Comparison of ENCODE assay signal across 8 cellular contexts in genomic region chr3:13011369-13012227, GRCh38.
DNase-seq lines count a peak whose midpoint lies in the region; ATAC-seq and TF ChIP-seq lines count a peak whose summit lies in the region.

No MANE protein-coding gene starts in this region.

- no peak for TF ChIP-seq EP300 in SK-N-SH (IDR thresholded peaks at IDR 0.05; ENCODE audit: borderline replicate concordance in 1 of 2, low read depth in 1 of 2, low read length in 1 of 2)

- H3K9ac ChIP-seq in parathyroid adenoma, result no peak overlapping the region
- H3K9ac ChIP-seq in SK-N-SH, result no peak overlapping the region

- H3K9me3 ChIP-seq in parathyroid adenoma (ENCODE audit: control insufficient read depth, low read length), result no peaks in the 10 kb centered on the region
- no peaks in the 10 kb centered on the region for H3K9me3 ChIP-seq in SK-N-SH

- H3K4me3 ChIP-seq in parathyroid adenoma (ENCODE audit: low read depth, low read length) (no peak overlapping the region), SK-N-SH (ENCODE audit: low read depth in 2 of 2, low read length in 1 of 2) (no peak overlapping the region)

- peaks cover 8% of the 10 kb centered on the region for H3K36me3 Mint-ChIP-seq in T-cell

- TF ChIP-seq CTCF in parathyroid adenoma (IDR thresholded peaks at IDR 0.05) (no peak), SK-N-SH (IDR thresholded peaks at IDR 0.05) (no peak)

- H3K4me1 Mint-ChIP-seq in T-cell, result peaks cover 74 to 90% (median 84%) of the 10 kb centered on the region in 3 donors

- peak; percentile 42 for DNase-seq in Ammon's horn (ENCODE audit: low spot score)
- peak; percentile 57 to 95 (median 89) for DNase-seq in T-cell
- DNase-seq in NCI-H187 treated with DMSO at 0.1 percent for 48 hours (lab: John Stamatoyannopoulos, UW), result no peak
- DNase-seq in SK-N-SH, result no peak

- no peaks in the 10 kb centered on the region for H3K27me3 Mint-ChIP-seq in T-cell

- 54 to 69% (median 61%) methylated on average over 11 of the region's 11 CpGs for WGBS in adipose tissue, 3 donors
- 87% methylated on average over 10 of the region's 11 CpGs for WGBS in SK-N-SH (ENCODE audit: low lambda C conversion rate)

- ATAC-seq in GM19328 (IDR thresholded peaks at IDR 0.05; ENCODE audit: unreplicated experiment) (peak; percentile 50), HG03432 (IDR thresholded peaks at IDR 0.05; ENCODE audit: unreplicated experiment) (peak; percentile 43), T-cell (replicated peaks in 1 of 4) (peak; percentile 75 to 81 (median 78))

- POLR2A ChIA-PET in T-cell (lab: Charles Lee), result interaction anchor here in 1 of 2 donors (1.4 kb wide), 1 partner anchor 12 kb away, joined by 3 read pairs; no protein-coding TSS in a partner anchor
- POLR2A ChIA-PET in SK-N-SH (lab: Yijun Ruan, JAX), result interaction anchor here (1.4 kb wide), 1 partner anchor 16 kb away, joined by 3 read pairs; no protein-coding TSS in a partner anchor

- CTCF ChIA-PET in T-cell (lab: Charles Lee) (interaction anchor here (0.5 to 1.7 kb wide), 9 partner anchors 15 to 440 kb away, joined by 3 to 11 read pairs (median 4); partner anchors contain the start of gene RPL32 (in 1 of the 2)), SK-N-SH (lab: Yijun Ruan, JAX) (interaction anchor here (0.7 to 6.6 kb wide), 3 partner anchors 13 to 67 kb away, joined by 3 to 42 read pairs (median 3); no protein-coding TSS in a partner anchor)

- no peak for TF ChIP-seq RAD21 in SK-N-SH (IDR thresholded peaks at IDR 0.05; ENCODE audit: low read length)

- peak overlapping the region; percentile 62 to 89 (median 64) for H3K4me3 Mint-ChIP-seq in T-cell

- H2AFZ ChIP-seq in parathyroid adenoma, result peak overlapping the region; percentile 45
- H2AFZ ChIP-seq in SK-N-SH (ENCODE audit: low read depth), result no peak overlapping the region

- H3K4me2 ChIP-seq in parathyroid adenoma (ENCODE audit: low read length) (no peak overlapping the region), SK-N-SH (no peak overlapping the region)

- no peaks in the 10 kb centered on the region for H4K20me1 ChIP-seq in SK-N-SH (ENCODE audit: insufficient read depth)

- H3K9me2 ChIP-seq in SK-N-SH, result no peaks in the 10 kb centered on the region

- peak overlapping the region; percentile 99 for H3K27ac Mint-ChIP-seq in T-cell

- H3K4me1 ChIP-seq in parathyroid adenoma, result peaks cover 8% of the 10 kb centered on the region
- H3K4me1 ChIP-seq in SK-N-SH (ENCODE audit: control insufficient read depth in 1 of 2, insufficient read depth in 2 of 2, low read depth in 1 of 2, low read length in 1 of 2), result peaks cover 0 to 70% of the 10 kb centered on the region in 2 experiments; a peak in 1 of 4 replicates

- H3K36me3 ChIP-seq in parathyroid adenoma (ENCODE audit: control insufficient read depth, insufficient read depth, low read length) (no peaks in the 10 kb centered on the region), SK-N-SH (replicated peaks in 1 of 2; ENCODE audit: control insufficient read depth in 1 of 2, insufficient read depth in 2 of 2, low read length in 1 of 2) (no peaks in the 10 kb centered on the region)

- no peaks in the 10 kb centered on the region for H3F3A ChIP-seq in SK-N-SH (replicated peaks; ENCODE audit: insufficient read depth)

- no peaks in the 10 kb centered on the region for H3K9me3 Mint-ChIP-seq in T-cell

- no peaks in the 10 kb centered on the region for H3K27me3 ChIP-seq in parathyroid adenoma (ENCODE audit: control insufficient read depth, insufficient read depth, low read length)
- H3K27me3 ChIP-seq in SK-N-SH (ENCODE audit: insufficient read depth), result no peaks in the 10 kb centered on the region

- H3K79me2 ChIP-seq in parathyroid adenoma, result peaks cover 2% of the 10 kb centered on the region
- no peaks in the 10 kb centered on the region for H3K79me2 ChIP-seq in SK-N-SH (ENCODE audit: insufficient read depth)

- peak overlapping the region; percentile 73 for H3K27ac ChIP-seq in adipose tissue (ENCODE audit: low read depth, low read length)
- H3K27ac ChIP-seq in parathyroid adenoma, result peak overlapping the region; percentile 16
- no peak overlapping the region; a peak in 1 of 4 replicates for H3K27ac ChIP-seq in SK-N-SH (ENCODE audit: low read depth in 2 of 2, low read length in 1 of 2)

TF ChIP-seq in SK-N-SH, 30 proteins besides CTCF, POLR2A, EP300 and RAD21:
- TF ChIP-seq IRF3 (IDR thresholded peaks at IDR 0.05; ENCODE audit: low read depth, low read length) (no peak), MAX (IDR thresholded peaks at IDR 0.05; ENCODE audit: low read depth) (no peak), NFIC (IDR thresholded peaks at IDR 0.05; ENCODE audit: borderline replicate concordance) (no peak), SIN3A (IDR thresholded peaks at IDR 0.05; ENCODE audit: borderline replicate concordance, low read depth, low read length) (no peak), TCF12 (IDR thresholded peaks at IDR 0.05) (no peak), TEAD4 (IDR thresholded peaks at IDR 0.05; ENCODE audit: borderline replicate concordance, insufficient read depth) (no peak), JUND (IDR thresholded peaks at IDR 0.05) (no peak), SMC3 (IDR thresholded peaks at IDR 0.05; ENCODE audit: low read depth, low read length) (no peak), FOSL2 (IDR thresholded peaks at IDR 0.05; ENCODE audit: borderline replicate concordance, low read depth) (no peak), YY1 (IDR thresholded peaks at IDR 0.05; ENCODE audit: low read depth) (no peak), MXI1 (IDR thresholded peaks at IDR 0.05; ENCODE audit: low read depth, low read length) (no peak)
TF ChIP-seq in SK-N-SH: peak in this region for 0.

Comparison
In these comparisons a context has a peak if more than half of its experiments do, and no peak if none do; other contexts are left out.
1. DNase-seq: peak in Ammon's horn (single experiment) and T-cell (34 of 34); none in NCI-H187 treated with DMSO at 0.1 percent for 48 hours (single experiment) and SK-N-SH (single experiment).
2. H3K27ac ChIP-seq: peak in adipose tissue (single experiment) and parathyroid adenoma (single experiment); none in SK-N-SH (0 of 2).
3. Peak in every context shown above with its lines, with median percentiles within 50 percentile points of each other: ATAC-seq.